Comparison of ENCODE assay signal across 21 cellular contexts in genomic region chr12:71139153-71139735, GRCh38. TPM values are rescaled to one million over a fixed set of nuclear protein-coding genes. Genes with fewer than 3 reads are reported as not detected.
"Had no signal": no experiment of that assay in that cellular context is flagged by ENCODE, and none has a peak within 500 bp of the region (broad histone marks: within the 10 kb centered on the region; RNA-seq: fewer than 3 reads in every experiment).

No MANE protein-coding gene starts in this region.

- H3K36me3 Mint-ChIP-seq: activated CD4-positive, alpha-beta memory T cell treated with anti-CD3 and anti-CD28 coated beads for 36 hours; activated naive CD8-positive, alpha-beta T cell; natural killer cell had no signal

- ATAC-seq: activated CD4-positive, alpha-beta T cell treated with anti-CD3 and anti-CD28 coated beads for 36 hours; left lung; natural killer cell; pancreas had no signal

- H3K27ac Mint-ChIP-seq: activated CD4-positive, alpha-beta memory T cell treated with anti-CD3 and anti-CD28 coated beads for 36 hours; activated CD4-positive, alpha-beta T cell treated with anti-CD3 and anti-CD28 coated beads for 36 hours; activated naive CD8-positive, alpha-beta T cell; activated T-helper 1 cell treated with anti-CD3 and anti-CD28 coated beads, Interleukin-12 subunit alpha, Interleukin-12 subunit beta, Interleukin-2, Interleukin-4 antibody, amounts not matched to agents 30 ng/mL and 10 ng/mL and 1 ng/mL, durations not matched to agents 14 hours and 24 hours and 36 hours; natural killer cell had no signal

- H3K27me3 ChIP-seq: left lung, neutrophil, pancreas, tibial artery, uterus had no signal

- H3K4me1 ChIP-seq: uterus had no signal

- H3K36me3 ChIP-seq: left lung, neutrophil, uterus had no signal

- FAIRE-seq: islet of Langerhans, TTC549 had no signal

- H3K9me3 Mint-ChIP-seq: activated CD4-positive, alpha-beta memory T cell treated with anti-CD3 and anti-CD28 coated beads for 36 hours; activated T-helper 1 cell treated with anti-CD3 and anti-CD28 coated beads, Interleukin-12 subunit alpha, Interleukin-12 subunit beta, Interleukin-2, Interleukin-4 antibody, amounts not matched to agents 30 ng/mL and 10 ng/mL and 1 ng/mL, durations not matched to agents 14 hours and 24 hours and 36 hours had no signal

- H3K4me1 Mint-ChIP-seq: activated CD4-positive, alpha-beta T cell treated with anti-CD3 and anti-CD28 coated beads for 36 hours; natural killer cell had no signal

- H3K4me3 ChIP-seq: left lung, pancreas, tibial artery, uterus had no signal

- H3K9me3 ChIP-seq: left lung, neutrophil, pancreas, tibial artery, uterus had no signal

- DNase-seq: activated CD4-positive, alpha-beta memory T cell treated with anti-CD3 and anti-CD28 coated beads for 36 hours; activated CD4-positive, alpha-beta T cell treated with anti-CD3 and anti-CD28 coated beads for 36 hours; activated T-cell treated with anti-CD3 and anti-CD28 coated beads for 4 hours; foreskin fibroblast; hippocampal formation; left lung; natural killer cell; pancreas; stimulated activated CD8-positive, alpha-beta memory T cell treated with anti-CD3 and anti-CD28 coated beads, Interleukin-4, amount 100 ng/mL, for 48 hours; stimulated activated naive CD4-positive, alpha-beta T cell treated with Interleukin-2 at 50 U/mL for 16 hours; substantia nigra; tibial artery; uterus had no signal

- H3K4me3 Mint-ChIP-seq: activated CD4-positive, alpha-beta memory T cell treated with anti-CD3 and anti-CD28 coated beads for 36 hours; activated CD4-positive, alpha-beta T cell treated with anti-CD3 and anti-CD28 coated beads for 36 hours; activated naive CD8-positive, alpha-beta T cell; activated T-helper 1 cell treated with anti-CD3 and anti-CD28 coated beads, Interleukin-12 subunit alpha, Interleukin-12 subunit beta, Interleukin-2, Interleukin-4 antibody, amounts not matched to agents 30 ng/mL and 10 ng/mL and 1 ng/mL, durations not matched to agents 14 hours and 24 hours and 36 hours; natural killer cell had no signal

- H3K27ac ChIP-seq: left lung, neutrophil, pancreas, uterus had no signal

- H3K27me3 Mint-ChIP-seq: activated CD4-positive, alpha-beta memory T cell treated with anti-CD3 and anti-CD28 coated beads for 36 hours; activated CD4-positive, alpha-beta T cell treated with anti-CD3 and anti-CD28 coated beads for 36 hours; activated naive CD8-positive, alpha-beta T cell had no signal

RNA-seq across cellular contexts. Expression of gene TSPAN8, which starts 18.6 kb away (rescaled TPM):
- total RNA-seq: activated CD4-positive, alpha-beta memory T cell treated with anti-CD3 and anti-CD28 coated beads for 36 hours; activated CD4-positive, alpha-beta T cell treated with anti-CD3 and anti-CD28 coated beads for 36 hours; activated T-helper 1 cell treated with anti-CD3 and anti-CD28 coated beads, Interleukin-12 subunit alpha, Interleukin-12 subunit beta, Interleukin-2, Interleukin-4 antibody, amounts not matched to agents 30 ng/mL and 10 ng/mL and 1 ng/mL, durations not matched to agents 14 hours and 24 hours and 36 hours; dermis microvascular lymphatic vessel endothelial cell; mononuclear cell; natural killer cell; T-helper 2 cell treated with Interferon-gamma antibody and Interleukin-4, amounts not matched to agents 100 ng/mL and 5 ng/mL, for 36 hours had no signal
